ENCODE assay signal across 8 cellular contexts in genomic region chr10:15245530-15245929, GRCh38.
DNase-seq lines count a peak whose midpoint lies in the region; ATAC-seq and TF ChIP-seq lines count a peak whose summit lies in the region.

No MANE protein-coding gene starts in this region.

- no peak overlapping the region for H3K27ac Mint-ChIP-seq in activated T-helper 1 cell treated with anti-CD3 and anti-CD28 coated beads, Interleukin-12 subunit alpha, Interleukin-12 subunit beta, Interleukin-2, Interleukin-4 antibody, amounts not matched to agents 30 ng/mL and 10 ng/mL and 1 ng/mL, durations not matched to agents 14 hours and 24 hours and 36 hours

- H3K4me1 Mint-ChIP-seq in activated T-helper 1 cell treated with anti-CD3 and anti-CD28 coated beads, Interleukin-12 subunit alpha, Interleukin-12 subunit beta, Interleukin-2, Interleukin-4 antibody, amounts not matched to agents 30 ng/mL and 10 ng/mL and 1 ng/mL, durations not matched to agents 14 hours and 24 hours and 36 hours (ENCODE audit: low read depth) = no peaks in the 10 kb centered on the region

- no peak overlapping the region for H3K27ac ChIP-seq in SJCRH30

- no peak overlapping the region for H3K4me3 Mint-ChIP-seq in activated T-helper 1 cell treated with anti-CD3 and anti-CD28 coated beads, Interleukin-12 subunit alpha, Interleukin-12 subunit beta, Interleukin-2, Interleukin-4 antibody, amounts not matched to agents 30 ng/mL and 10 ng/mL and 1 ng/mL, durations not matched to agents 14 hours and 24 hours and 36 hours

- no peaks in the 10 kb centered on the region for H3K4me1 ChIP-seq in SJCRH30

- H3K9me3 ChIP-seq in SJCRH30 (replicated peaks) = no peaks in the 10 kb centered on the region

- H3K36me3 Mint-ChIP-seq in activated T-helper 1 cell treated with anti-CD3 and anti-CD28 coated beads, Interleukin-12 subunit alpha, Interleukin-12 subunit beta, Interleukin-2, Interleukin-4 antibody, amounts not matched to agents 30 ng/mL and 10 ng/mL and 1 ng/mL, durations not matched to agents 14 hours and 24 hours and 36 hours (ENCODE audit: low read depth) = no peaks in the 10 kb centered on the region

- H3K36me3 ChIP-seq in SJCRH30 = no peaks in the 10 kb centered on the region

- ATAC-seq in HG02798 (IDR thresholded peaks at IDR 0.05; ENCODE audit: poor library complexity, unreplicated experiment) = no peak

- H3K4me3 ChIP-seq in SJCRH30 = no peak overlapping the region
- no peak overlapping the region for H3K4me3 ChIP-seq in fibroblast of villous mesenchyme (ENCODE audit: low read depth, low read length)

- no peaks in the 10 kb centered on the region for H3K9me3 Mint-ChIP-seq in activated T-helper 1 cell treated with anti-CD3 and anti-CD28 coated beads, Interleukin-12 subunit alpha, Interleukin-12 subunit beta, Interleukin-2, Interleukin-4 antibody, amounts not matched to agents 30 ng/mL and 10 ng/mL and 1 ng/mL, durations not matched to agents 14 hours and 24 hours and 36 hours

- no peaks in the 10 kb centered on the region for H3K27me3 Mint-ChIP-seq in activated T-helper 1 cell treated with anti-CD3 and anti-CD28 coated beads, Interleukin-12 subunit alpha, Interleukin-12 subunit beta, Interleukin-2, Interleukin-4 antibody, amounts not matched to agents 30 ng/mL and 10 ng/mL and 1 ng/mL, durations not matched to agents 14 hours and 24 hours and 36 hours (ENCODE audit: insufficient read depth)

- intact Hi-C loops in activated T-helper 1 cell treated with anti-CD3 and anti-CD28 coated beads, Interleukin-12 subunit alpha, Interleukin-12 subunit beta, Interleukin-2, Interleukin-4 antibody, amounts not matched to agents 30 ng/mL and 10 ng/mL and 1 ng/mL, durations not matched to agents 14 hours and 24 hours and 36 hours (cut with micrococcal nuclease) = no loop called here

- DNase-seq in AG09319 (ENCODE audit: extremely low read depth, low read depth) (no peak), SJCRH30 (peak; percentile 15 to 37), fibroblast of villous mesenchyme (ENCODE audit: low read depth) (peak; percentile 14), nucleus accumbens (lab: John Stamatoyannopoulos, UW) (no peak)
- no peak for DNase-seq in activated T-helper 1 cell treated with anti-CD3 and anti-CD28 coated beads, Interleukin-12 subunit alpha, Interleukin-12 subunit beta, Interleukin-2, Interleukin-4 antibody, amounts not matched to agents 30 ng/mL and 10 ng/mL and 1 ng/mL, durations not matched to agents 14 hours and 24 hours and 36 hours (ENCODE audit: low spot score)
- DNase-seq in activated CD8-positive, alpha-beta memory T cell treated with anti-CD3 and anti-CD28 coated beads, Interleukin-2, amount 50 U/mL, for 48 hours = no peak

- no peaks in the 10 kb centered on the region for H3K27me3 ChIP-seq in SJCRH30

- peak; percentile 25 for TF ChIP-seq CTCF in AG09319 (IDR thresholded peaks at IDR 0.05; ENCODE audit: low read depth, low read length)
- peak; percentile 47 for TF ChIP-seq CTCF in GM12873 (IDR thresholded peaks at IDR 0.05; ENCODE audit: insufficient read depth, low read depth, low read length, missing control alignments)
- peak; percentile 55 for TF ChIP-seq CTCF in fibroblast of villous mesenchyme (IDR thresholded peaks at IDR 0.05; ENCODE audit: insufficient read depth, low read depth, low read length)

Comparison
In these comparisons a context has a peak if more than half of its experiments do, and no peak if none do; other contexts are left out.
1. DNase-seq: peak in SJCRH30 (2 of 2) and fibroblast of villous mesenchyme (single experiment); none in AG09319 (single experiment), nucleus accumbens (0 of 56), activated T-helper 1 cell treated with anti-CD3 and anti-CD28 coated beads, Interleukin-12 subunit alpha, Interleukin-12 subunit beta, Interleukin-2, Interleukin-4 antibody, amounts not matched to agents 30 ng/mL and 10 ng/mL and 1 ng/mL, durations not matched to agents 14 hours and 24 hours and 36 hours (single experiment) and activated CD8-positive, alpha-beta memory T cell treated with anti-CD3 and anti-CD28 coated beads, Interleukin-2, amount 50 U/mL, for 48 hours (single experiment).
2. Peak in every context shown above with its lines, with median percentiles within 50 percentile points of each other: CTCF ChIP-seq.